Comparison of ENCODE assay signal across 8 cellular contexts in genomic region chr11:62680825-62681240, GRCh38. TPM values are rescaled to one million over a fixed set of nuclear protein-coding genes. Genes with fewer than 3 reads are reported as not detected.
A peak's percentile ranks its signal among the peaks of the same experiment; 100 is the strongest.
DNase-seq lines count a peak whose midpoint lies in the region; ATAC-seq, FAIRE-seq and TF ChIP-seq lines count a peak whose summit lies in the region.

No MANE protein-coding gene starts in this region.

- H3K27ac Mint-ChIP-seq in astrocyte (ENCODE audit: unreplicated experiment) = peak overlapping the region; percentile 75

- no peaks in the 10 kb centered on the region for H4K20me1 ChIP-seq in IMR-90 (ENCODE audit: insufficient read depth, low read length)
- H4K20me1 ChIP-seq in astrocyte (ENCODE audit: insufficient read depth, low read length) = peaks cover 4% of the 10 kb centered on the region

- peak overlapping the region; percentile 31; the same call in 1 of the 2 replicates for H3K4ac ChIP-seq in IMR-90 (ENCODE audit: low read depth, low read length)

- WGBS in IMR-90 (ENCODE audit: extremely low coverage in 2 of 2, insufficient read length in 1 of 2), 2 experiments = no CpG with 5 or more reads among the region's 4 CpGs

- DNase-seq in BE2C = peak; percentile 56
- DNase-seq in GM12891 (ENCODE audit: insufficient read length, low spot score) = peak; percentile 50
- DNase-seq in IMR-90 = peak; percentile 87
- DNase-seq in RCC 7860 (ENCODE audit: low spot score) = peak; percentile 41
- DNase-seq in astrocyte (ENCODE audit: low read depth) = peak; percentile 70
- peak; percentile 82 for DNase-seq in iris pigment epithelial cell (ENCODE audit: low read depth)
- no peak for DNase-seq in medulla oblongata (ENCODE audit: extremely low spot score)

- no peak overlapping the region for H3K4me3 ChIP-seq in BE2C (ENCODE audit: low read depth, low read length)
- no peak overlapping the region for H3K4me3 ChIP-seq in IMR-90 (ENCODE audit: insufficient read depth, low read depth, low read length)
- no peak overlapping the region for H3K4me3 ChIP-seq in astrocyte (ENCODE audit: insufficient read depth, low read depth, low read length)
- H3K4me3 ChIP-seq in stomach smooth muscle (ENCODE audit: low read length in 2 of 2) = no peak overlapping the region

- peak; percentile 92 for FAIRE-seq in GM12891 (lab: Jason Lieb, UNC)
- FAIRE-seq in RCC 7860 (lab: Jason Lieb, UNC) = no peak
- no peak for FAIRE-seq in astrocyte (lab: Jason Lieb, UNC)

- peak overlapping the region; percentile 59; the same call in 1 of the 2 replicates for H4K5ac ChIP-seq in IMR-90 (ENCODE audit: low read depth, low read length)

- intact Hi-C loops in IMR-90 (cut with micrococcal nuclease) = loop anchor here (2.0 kb wide), 1 partner anchor 14 kb away; no protein-coding TSS in a partner anchor

- H3K4me1 Mint-ChIP-seq in astrocyte (ENCODE audit: low read depth, unreplicated experiment) = peaks cover 15% of the 10 kb centered on the region

- H2AFZ ChIP-seq in IMR-90 (replicated peaks; ENCODE audit: low read length, poor library complexity) = peak overlapping the region; percentile 87
- peak overlapping the region; percentile 70 for H2AFZ ChIP-seq in astrocyte (ENCODE audit: low read depth, low read length)

- H2AK5ac ChIP-seq in IMR-90 (ENCODE audit: low read depth, low read length) = no peak overlapping the region

- no peak overlapping the region for H3K18ac ChIP-seq in IMR-90 (ENCODE audit: low read depth, low read length)

- no peak overlapping the region for H2BK15ac ChIP-seq in IMR-90 (ENCODE audit: low read depth, low read length)

- H3K27me3 ChIP-seq in BE2C (no peaks in the 10 kb centered on the region), IMR-90 (ENCODE audit: control insufficient read depth, insufficient read depth, low read length) (no peaks in the 10 kb centered on the region), astrocyte (ENCODE audit: insufficient read depth, low read length) (no peaks in the 10 kb centered on the region), stomach smooth muscle (ENCODE audit: control insufficient read depth in 1 of 2, insufficient read depth in 2 of 2, low read length in 2 of 2) (no peaks in the 10 kb centered on the region)

- CTCF ChIA-PET in IMR-90 (lab: Yijun Ruan, JAX) = interaction anchor here (0.7 to 2.0 kb wide), 7 partner anchors 9 to 286 kb away, joined by 3 to 11 read pairs (median 5); partner anchors contain the start of gene LRRN4CL

- no peak overlapping the region for H3K56ac ChIP-seq in IMR-90 (ENCODE audit: extremely low read depth, insufficient read depth, low read length)

- BruUV-seq in IMR-90 (replicated peaks; lab: Mats Ljungman, UMichigan) = no TSS peak

- no peaks in the 10 kb centered on the region; the same call in 1 of the 2 replicates for H3K4me1 ChIP-seq in BE2C
- peaks cover 8% of the 10 kb centered on the region for H3K4me1 ChIP-seq in IMR-90 (ENCODE audit: control insufficient read depth, insufficient read depth, low read length)
- peaks cover 18% of the 10 kb centered on the region for H3K4me1 ChIP-seq in astrocyte (ENCODE audit: insufficient read depth, low read length)
- peaks cover 8% of the 10 kb centered on the region for H3K4me1 ChIP-seq in stomach smooth muscle (ENCODE audit: control insufficient read depth, insufficient read depth, low read length)

- TF ChIP-seq POLR2A in GM12891 (IDR thresholded peaks at IDR 0.05; ENCODE audit: low read depth, low read length) = no peak
- no peak for TF ChIP-seq POLR2A in IMR-90 (IDR thresholded peaks at IDR 0.05; ENCODE audit: low read depth, low read length)

- 0 out of 2 replicates have a peak overlapping the region, but pooled peaks have one; percentile 26 for H2BK20ac ChIP-seq in IMR-90 (ENCODE audit: low read depth, low read length)

- H2BK5ac ChIP-seq in IMR-90 (ENCODE audit: low read depth, low read length, poor library complexity, severe bottlenecking) = peak overlapping the region; percentile 40

- no peak overlapping the region for H3K14ac ChIP-seq in IMR-90 (replicated peaks; ENCODE audit: low read depth, low read length)

- H3K23ac ChIP-seq in IMR-90 (ENCODE audit: low read depth, low read length) = no peak overlapping the region

- peaks cover 5 to 23% of the 10 kb centered on the region in 2 experiments; a peak in 3 of 4 replicates for H3K79me1 ChIP-seq in IMR-90 (ENCODE audit: low read depth in 1 of 2, low read length in 2 of 2)

- dilution Hi-C loops in IMR-90 (cut with HindIII; ENCODE audit: low sequenced_read_pairs, unreplicated experiment) = no loop called here

- no peaks in the 10 kb centered on the region for H3K9me3 ChIP-seq in BE2C
- no peaks in the 10 kb centered on the region for H3K9me3 ChIP-seq in IMR-90 (ENCODE audit: control insufficient read depth, insufficient read depth, low read length)
- H3K9me3 ChIP-seq in astrocyte (ENCODE audit: insufficient read depth, low read depth, low read length) = no peaks in the 10 kb centered on the region
- H3K9me3 ChIP-seq in stomach smooth muscle (ENCODE audit: control insufficient read depth in 2 of 2, low read length in 2 of 2) = no peaks in the 10 kb centered on the region

- peak; percentile 93 for ATAC-seq in IMR-90 (ENCODE audit: low read depth)

- H3K4me3 Mint-ChIP-seq in astrocyte (ENCODE audit: unreplicated experiment) = peak overlapping the region; percentile 52

- H3K9ac ChIP-seq in IMR-90 (ENCODE audit: low read depth, low read length) = no peak overlapping the region
- no peak overlapping the region for H3K9ac ChIP-seq in astrocyte (ENCODE audit: low read length)
- H3K9ac ChIP-seq in stomach smooth muscle (ENCODE audit: low read length in 2 of 2) = no peak overlapping the region

- POLR2A ChIA-PET in IMR-90 (lab: Charles Lee; ENCODE audit: unreplicated experiment) = interaction anchor here (0.8 to 1.6 kb wide), 6 partner anchors 8 to 28 kb away, joined by 3 to 10 read pairs (median 4); partner anchors contain the start of genes C11orf98, CSKMT, INTS5 and LBHD1

- peak overlapping the region in 1 of 2 experiments; percentile 54; a peak in 2 of 4 replicates for H4K8ac ChIP-seq in IMR-90 (ENCODE audit: low read depth in 2 of 2, low read length in 2 of 2)

- H3K27me3 Mint-ChIP-seq in astrocyte (ENCODE audit: low read depth, unreplicated experiment) = no peaks in the 10 kb centered on the region

- H2BK120ac ChIP-seq in IMR-90 (ENCODE audit: low read depth, low read length) = peak overlapping the region; percentile 20; the same call in 1 of the 2 replicates

- H3K9me3 Mint-ChIP-seq in astrocyte (ENCODE audit: unreplicated experiment) = no peaks in the 10 kb centered on the region

- H3K36me3 Mint-ChIP-seq in astrocyte (ENCODE audit: low read depth, unreplicated experiment) = peaks cover 5% of the 10 kb centered on the region

- H3K36me3 ChIP-seq in BE2C (peaks cover 3% of the 10 kb centered on the region; the same call in 1 of the 2 replicates), IMR-90 (ENCODE audit: control insufficient read depth, insufficient read depth, low read length) (peaks cover 15% of the 10 kb centered on the region), astrocyte (ENCODE audit: insufficient read depth, low read length) (peaks cover 8% of the 10 kb centered on the region), stomach smooth muscle (ENCODE audit: control insufficient read depth in 2 of 2, insufficient read depth in 2 of 2, low read length in 2 of 2) (peaks cover 3 to 17% of the 10 kb centered on the region in 2 donors)

- H3K4me2 ChIP-seq in IMR-90 (ENCODE audit: low read depth, low read length) (no peak overlapping the region), astrocyte (ENCODE audit: low read length) (no peak overlapping the region)

- H3K9me1 ChIP-seq in IMR-90 (ENCODE audit: insufficient read depth, low read length) = peaks cover 4% of the 10 kb centered on the region; the same call in 1 of the 2 replicates

- in situ Hi-C loops in IMR-90 (cut with MboI; ENCODE audit: low sequenced_read_pairs) = no loop called here

- peaks cover 26% of the 10 kb centered on the region for H3K79me2 ChIP-seq in astrocyte (ENCODE audit: insufficient read depth, low read length)

- H3K27ac ChIP-seq in IMR-90 (ENCODE audit: insufficient read depth, low read length) (peak overlapping the region; percentile 12; the same call in 1 of the 2 replicates), astrocyte (ENCODE audit: low read depth, low read length) (no peak overlapping the region), stomach smooth muscle (ENCODE audit: low read length) (peak overlapping the region; percentile 6)

- TF ChIP-seq CTCF in BE2C (IDR thresholded peaks at IDR 0.05; ENCODE audit: low read depth, low read length) (peak; percentile 61), IMR-90 (conservative IDR thresholded peaks at IDR 0.05; ENCODE audit: low read depth, low read length) (peak; percentile 65), astrocyte (IDR thresholded peaks at IDR 0.05; ENCODE audit: insufficient read depth, low read depth, low read length) (peak; percentile 50)

- H2AK9ac ChIP-seq in IMR-90 (replicated peaks; ENCODE audit: low read depth, low read length, poor library complexity) = peak overlapping the region; percentile 92

- peak overlapping the region; percentile 66 for H4K91ac ChIP-seq in IMR-90 (ENCODE audit: insufficient read depth, low read depth, low read length)

- peak; percentile 61 for TF ChIP-seq RAD21 in IMR-90 (IDR thresholded peaks at IDR 0.05; ENCODE audit: low read length)

RNA-seq across cellular contexts. Expression of gene UBXN1, which starts 2.0 kb away (rescaled TPM):
- polyA plus RNA-seq in BE2C (2012; ENCODE audit: insufficient read depth, insufficient read length, low read depth) = 147 TPM
- 149 TPM for polyA plus RNA-seq in GM12891 (2012; ENCODE audit: low read depth, missing spikeins)
- total RNA-seq in IMR-90 (2012; rRNA removed) (50.0 and 83.0 TPM in 2 replicates), astrocyte (80.0 and 89.8 TPM in 2 replicates)
- 81.6 and 96.9 TPM in 2 replicates for polyA plus RNA-seq in IMR-90 (2012; rRNA removed)
- 88.9 and 110 TPM in 2 replicates for polyA plus RNA-seq in IMR-90 (2012; cell fraction: cytosol; rRNA removed)
- 133 and 171 TPM in 2 replicates for polyA plus RNA-seq in IMR-90 (2012; cell fraction: nucleus; rRNA removed; ENCODE audit: low replicate concordance)

RNA-seq across cellular contexts. Expression of gene LRRN4CL, which starts 8.5 kb away (rescaled TPM):
- 0.73 TPM for polyA plus RNA-seq in BE2C (2012; ENCODE audit: insufficient read depth, insufficient read length, low read depth)
- 0.06 TPM for polyA plus RNA-seq in GM12891 (2012; ENCODE audit: low read depth, missing spikeins)
- 0.28 and 0.36 TPM in 2 replicates for total RNA-seq in IMR-90 (2012; rRNA removed)
- 0.84 and 1.1 TPM in 2 replicates for polyA plus RNA-seq in IMR-90 (2012; rRNA removed)
- 1.00 and 2.5 TPM in 2 replicates for polyA plus RNA-seq in IMR-90 (2012; cell fraction: cytosol; rRNA removed)
- 1.1 and 1.5 TPM in 2 replicates for polyA plus RNA-seq in IMR-90 (2012; cell fraction: nucleus; rRNA removed; ENCODE audit: low replicate concordance)
- 0.17 and 0.43 TPM in 2 replicates for total RNA-seq in astrocyte

RNA-seq across cellular contexts. Expression of gene LBHD1, which starts 8.8 kb away (rescaled TPM):
- 2.6 TPM for polyA plus RNA-seq in BE2C (2012; ENCODE audit: insufficient read depth, insufficient read length, low read depth)
- polyA plus RNA-seq in GM12891 (2012; ENCODE audit: low read depth, missing spikeins) = 8.5 TPM
- total RNA-seq in IMR-90 (2012; rRNA removed) (1.4 and 1.6 TPM in 2 replicates), astrocyte (6.4 and 8.0 TPM in 2 replicates)
- polyA plus RNA-seq in IMR-90 (2012; rRNA removed) = 2.9 and 4.0 TPM in 2 replicates
- polyA plus RNA-seq in IMR-90 (2012; cell fraction: cytosol; rRNA removed) = 1.3 and 2.4 TPM in 2 replicates
- 10.3 and 19.2 TPM in 2 replicates for polyA plus RNA-seq in IMR-90 (2012; cell fraction: nucleus; rRNA removed; ENCODE audit: low replicate concordance)

RNA-seq across cellular contexts. Expression of gene UQCC3, which starts 9.4 kb away (rescaled TPM):
- 51.5 TPM for polyA plus RNA-seq in BE2C (2012; ENCODE audit: insufficient read depth, insufficient read length, low read depth)
- 8.1 TPM for polyA plus RNA-seq in GM12891 (2012; ENCODE audit: low read depth, missing spikeins)
- total RNA-seq in IMR-90 (2012; rRNA removed) = 5.7 and 6.7 TPM in 2 replicates
- polyA plus RNA-seq in IMR-90 (2012; rRNA removed) = 9.7 and 13.7 TPM in 2 replicates
- 26.4 and 54.0 TPM in 2 replicates for polyA plus RNA-seq in IMR-90 (2012; cell fraction: cytosol; rRNA removed)
- polyA plus RNA-seq in IMR-90 (2012; cell fraction: nucleus; rRNA removed; ENCODE audit: low replicate concordance) = 5.4 and 6.0 TPM in 2 replicates
- total RNA-seq in astrocyte = 7.2 and 8.7 TPM in 2 replicates

RNA-seq across cellular contexts. Expression of gene CSKMT, which starts 15.7 kb away (rescaled TPM):
- polyA plus RNA-seq in BE2C (2012; ENCODE audit: insufficient read depth, insufficient read length, low read depth) = 12.9 TPM
- polyA plus RNA-seq in GM12891 (2012; ENCODE audit: low read depth, missing spikeins) = 26.6 TPM
- total RNA-seq in IMR-90 (2012; rRNA removed) (6.4 and 7.9 TPM in 2 replicates), astrocyte (15.6 and 23.3 TPM in 2 replicates)
- 5.3 and 6.2 TPM in 2 replicates for polyA plus RNA-seq in IMR-90 (2012; rRNA removed)
- polyA plus RNA-seq in IMR-90 (2012; cell fraction: cytosol; rRNA removed) = 6.5 and 11.8 TPM in 2 replicates
- polyA plus RNA-seq in IMR-90 (2012; cell fraction: nucleus; rRNA removed; ENCODE audit: low replicate concordance) = 13.4 and 16.5 TPM in 2 replicates
